In the genomic region with DNA sequence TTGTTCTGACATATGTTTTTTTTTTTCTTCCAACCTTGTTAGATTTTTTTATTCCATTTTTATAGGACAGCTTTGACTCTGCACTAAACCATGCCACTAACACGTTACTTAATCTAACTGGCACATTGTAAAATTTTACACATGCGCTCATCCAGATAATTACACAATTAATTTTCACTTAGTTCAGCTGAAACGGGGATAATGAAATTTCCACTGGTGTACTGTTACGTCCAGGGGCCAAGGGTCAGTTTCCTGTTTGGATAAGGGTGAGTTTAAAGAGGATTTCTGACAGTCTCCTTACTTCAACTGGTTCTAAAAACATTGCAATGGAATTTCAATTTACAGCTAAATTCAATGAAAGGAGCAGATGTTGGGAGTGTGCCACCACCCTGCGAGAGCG, we compare ENCODE assay signal across 1 cellular context.
A peak's percentile ranks its signal among the peaks of the same experiment; 100 is the strongest.
TF ChIP-seq lines count a peak whose summit lies in the region.

No MANE protein-coding gene starts in this region.

TF ChIP-seq in HEK293, 187 proteins besides CTCF, POLR2A, EP300 and RAD21 (continued from another document):
- TF ChIP-seq ZNF664 (tag by site-specific recombination; IDR thresholded peaks at IDR 0.05) (0 out of 2 replicates have a peak, but pooled peaks have one; percentile 24), TCF7L2 (IDR thresholded peaks at IDR 0.05; ENCODE audit: borderline replicate concordance, low read depth, low read length) (no peak), ZNF561 (tag by site-specific recombination; IDR thresholded peaks at IDR 0.05; ENCODE audit: borderline replicate concordance) (peak; percentile 69; the same call in 1 of the 2 replicates), ZNF692 (tag by site-specific recombination; IDR thresholded peaks at IDR 0.05) (0 out of 2 replicates have a peak, but pooled peaks have one; percentile 24)
